13 cellular contexts compared by ENCODE assay signal in the genomic region with DNA sequence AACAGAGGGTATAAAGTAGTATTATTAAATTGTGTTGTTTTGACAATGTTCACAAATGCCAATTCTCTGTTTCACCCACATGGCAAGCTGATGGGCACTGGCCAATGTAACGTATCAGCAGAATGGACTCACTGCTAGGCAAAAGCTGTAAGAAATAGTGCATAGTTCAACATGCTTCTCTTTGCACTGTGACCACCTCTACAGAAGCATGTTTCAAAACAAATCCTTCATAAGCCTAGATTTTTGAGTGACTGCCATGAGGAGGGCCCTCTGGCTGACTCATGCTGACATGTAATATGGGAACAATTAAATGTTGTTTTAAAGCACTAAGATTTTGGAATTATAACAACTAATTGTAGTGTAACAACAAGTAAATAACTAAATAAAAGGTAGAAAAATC. TPM values are rescaled to one million over a fixed set of nuclear protein-coding genes. Genes with fewer than 3 reads are reported as not detected.
DNase-seq lines count a peak whose midpoint lies in the region; ATAC-seq and TF ChIP-seq lines count a peak whose summit lies in the region.
"Had no signal": no experiment of that assay in that cellular context is flagged by ENCODE, and none has a peak within 500 bp of the region (broad histone marks: within the 10 kb centered on the region; RNA-seq: fewer than 3 reads in every experiment).

No MANE protein-coding gene starts in this region.

- peak overlapping the region; percentile 99 for H3K27ac Mint-ChIP-seq in HFFc6
- no peak overlapping the region for H3K27ac Mint-ChIP-seq in activated naive CD4-positive, alpha-beta T cell treated with anti-CD3 and anti-CD28 coated beads, Interleukin-2, amount 50 U/mL, for 72 hours

- peaks cover 17% of the 10 kb centered on the region for H3K9me3 Mint-ChIP-seq in HFFc6
- peaks cover 5 to 19% of the 10 kb centered on the region in 2 donors for H3K9me3 Mint-ChIP-seq in activated naive CD4-positive, alpha-beta T cell treated with anti-CD3 and anti-CD28 coated beads, Interleukin-2, amount 50 U/mL, for 72 hours

- no peak for ATAC-seq in GM18909 (IDR thresholded peaks at IDR 0.05; ENCODE audit: poor library complexity, unreplicated experiment)
- ATAC-seq in activated naive CD4-positive, alpha-beta T cell treated with anti-CD3 and anti-CD28 coated beads, Interleukin-2, amount 50 U/mL, for 72 hours = no peak

- H3K4me1 ChIP-seq in osteoblast (ENCODE audit: insufficient read depth, low read length) = peaks cover 29% of the 10 kb centered on the region

- H3K9me3 ChIP-seq in osteoblast (ENCODE audit: low read depth, low read length) = no peaks in the 10 kb centered on the region
- H3K9me3 ChIP-seq: transverse colon had no signal

- peaks cover 80% of the 10 kb centered on the region for H3K79me2 ChIP-seq in osteoblast (ENCODE audit: insufficient read depth, low read length)

- H3K27me3 ChIP-seq in BJ (ENCODE audit: control insufficient read depth, insufficient read depth, low read length) = no peaks in the 10 kb centered on the region
- no peaks in the 10 kb centered on the region for H3K27me3 ChIP-seq in osteoblast (ENCODE audit: insufficient read depth, low read length)
- H3K27me3 ChIP-seq: transverse colon had no signal

- TF ChIP-seq CTCF in BJ (IDR thresholded peaks at IDR 0.05; ENCODE audit: insufficient read depth, low read depth, low read length) (no peak), HFFc6 (IDR thresholded peaks at IDR 0.05) (no peak), choroid plexus epithelial cell (conservative IDR thresholded peaks at IDR 0.05; ENCODE audit: low read depth, low read length) (no peak), osteoblast (IDR thresholded peaks at IDR 0.05; ENCODE audit: extremely low read depth, low read depth, low read length) (no peak)

- no peak overlapping the region for H2AFZ ChIP-seq in osteoblast (ENCODE audit: low read length)

- peak; percentile 41 for DNase-seq in BJ (ENCODE audit: low read depth)
- peak; percentile 61 for DNase-seq in HFFc6
- peak; percentile 90 for DNase-seq in choroid plexus epithelial cell (ENCODE audit: low read depth)
- peak; percentile 37 for DNase-seq in osteoblast (ENCODE audit: insufficient read length, low spot score, missing footprints)
- no peak for DNase-seq in activated naive CD4-positive, alpha-beta T cell treated with anti-CD3 and anti-CD28 coated beads, Interleukin-2, amount 50 U/mL, for 72 hours (ENCODE audit: low spot score in 2 of 2)
- no peak for DNase-seq in NCI-H2107 (lab: John Stamatoyannopoulos, UW)
- no peak for DNase-seq in NCI-H82 treated with DMSO at 0.1 percent for 48 hours (lab: John Stamatoyannopoulos, UW; ENCODE audit: unreplicated experiment)
- DNase-seq: activated CD4-positive, CD25-positive, alpha-beta regulatory T cell treated with anti-CD3 and anti-CD28 coated beads, Interleukin-2, amount 50 U/mL, for 72 hours; activated naive CD4-positive, alpha-beta T cell treated with Interleukin-2 at 50 U/mL for 16 hours; effector memory CD4-positive, alpha-beta T cell; NCI-H526; transverse colon had no signal

- no peaks in the 10 kb centered on the region for H4K20me1 ChIP-seq in osteoblast (ENCODE audit: insufficient read depth, low read length)

- 0 out of 2 replicates have a peak, but pooled peaks cover 3% of the 10 kb centered on the region for H3K27me3 Mint-ChIP-seq in HFFc6 (ENCODE audit: insufficient read depth)

- CTCF ChIA-PET in BJ (lab: Yijun Ruan, JAX) = interaction anchor here (1.0 kb wide), 1 partner anchor 76 kb away, joined by 3 read pairs; no protein-coding TSS in a partner anchor

- H3K4me1 Mint-ChIP-seq in HFFc6 (ENCODE audit: low read depth) = peaks cover 64% of the 10 kb centered on the region

- peak overlapping the region; percentile 18 for H3K4me2 ChIP-seq in osteoblast (ENCODE audit: insufficient read depth, low read length)

- peaks cover 72% of the 10 kb centered on the region for H3K36me3 Mint-ChIP-seq in HFFc6 (ENCODE audit: low read depth)
- H3K36me3 Mint-ChIP-seq in activated naive CD4-positive, alpha-beta T cell treated with anti-CD3 and anti-CD28 coated beads, Interleukin-2, amount 50 U/mL, for 72 hours = peaks cover 49 to 74% of the 10 kb centered on the region in 2 donors

- peak overlapping the region; percentile 93 for H3K4me3 Mint-ChIP-seq in HFFc6

- POLR2A ChIA-PET in BJ (lab: Charles Lee) = no interaction called here

- H3K27ac ChIP-seq in osteoblast (ENCODE audit: low read depth, low read length) = peak overlapping the region; percentile 44

- H3K36me3 ChIP-seq in BJ (ENCODE audit: control insufficient read depth, insufficient read depth, low read length) (no peaks in the 10 kb centered on the region), osteoblast (ENCODE audit: insufficient read depth, low read length) (peaks cover 23% of the 10 kb centered on the region)
- H3K36me3 ChIP-seq: transverse colon had no signal

- H3K4me3 ChIP-seq in BJ (ENCODE audit: low read depth, low read length) (no peak overlapping the region), choroid plexus epithelial cell (ENCODE audit: low read depth, low read length) (no peak overlapping the region), osteoblast (ENCODE audit: insufficient read depth, low read length) (no peak overlapping the region)
- H3K4me3 ChIP-seq: transverse colon had no signal

RNA-seq across cellular contexts. Expression of gene GBE1, which starts 3.2 kb away (rescaled TPM):
- 37.0 and 62.8 TPM in 2 replicates for polyA plus RNA-seq in BJ (2011; rRNA removed)
- 36.4 and 42.7 TPM in 2 replicates for polyA minus RNA-seq in BJ (2011; rRNA and poly(A)+ RNA removed)
- total RNA-seq in HFFc6 (2021; fragmentation: NEBNext Ultra II Directional; extraction: Animal tissue kit (Norgen Biotek cat#: 25700)) = 10 to 100 TPM; 78.3 to 93.4 (median 87.8) TPM
- 148 and 184 TPM in 2 replicates for total RNA-seq in osteoblast
- 10 to 100 TPM; 45.7 to 78.9 TPM for total RNA-seq in activated naive CD4-positive, alpha-beta T cell treated with anti-CD3 and anti-CD28 coated beads, Interleukin-2, amount 50 U/mL, for 72 hours

Comparison
In these comparisons a context has a peak if more than half of its experiments do, and no peak if none do; other contexts are left out.
1. DNase-seq: peak in BJ (single experiment), HFFc6 (single experiment), choroid plexus epithelial cell (single experiment) and osteoblast (single experiment); none in activated naive CD4-positive, alpha-beta T cell treated with anti-CD3 and anti-CD28 coated beads, Interleukin-2, amount 50 U/mL, for 72 hours (0 of 2), NCI-H2107 (single experiment) and NCI-H82 treated with DMSO at 0.1 percent for 48 hours (single experiment).